Comparison of ENCODE assay signal across 19 cellular contexts in genomic region chr3:31581660-31582059, GRCh38. TPM values are rescaled to one million over a fixed set of nuclear protein-coding genes. Genes with fewer than 3 reads are reported as not detected.
DNase-seq lines count a peak whose midpoint lies in the region; ATAC-seq, FAIRE-seq and TF ChIP-seq lines count a peak whose summit lies in the region.
"Had no signal": no experiment of that assay in that cellular context is flagged by ENCODE, and none has a peak within 500 bp of the region (broad histone marks: within the 10 kb centered on the region; RNA-seq: fewer than 3 reads in every experiment).

No MANE protein-coding gene starts in this region.

- peaks cover 79% of the 10 kb centered on the region for H3K4me1 Mint-ChIP-seq in activated T-cell treated with anti-CD3 and anti-CD28 coated beads, Interleukin-2, amount 50 U/mL, for 24 hours (ENCODE audit: low read depth)
- H3K4me1 Mint-ChIP-seq in activated T-helper 17 cell treated with anti-CD3 and anti-CD28 coated beads, Interleukin-2, amount 50 U/mL, for 72 hours, result peaks cover 44% of the 10 kb centered on the region
- H3K4me1 Mint-ChIP-seq in naive thymus-derived CD4-positive, alpha-beta T cell, result peaks cover 39 to 63% (median 42%) of the 10 kb centered on the region in 7 donors
- H3K4me1 Mint-ChIP-seq in nephron progenitor cell, result no peaks in the 10 kb centered on the region

- no peak for DNase-seq in activated T-cell treated with anti-CD3 and anti-CD28 coated beads, Interleukin-2, amount 50 U/mL, for 24 hours
- no peak for DNase-seq in activated T-cell treated with anti-CD3 and anti-CD28 coated beads for 4 hours
- DNase-seq in H54 (ENCODE audit: insufficient read length, low spot score), result no peak
- no peak for DNase-seq in naive thymus-derived CD4-positive, alpha-beta T cell
- no peak for DNase-seq in nephron progenitor cell
- DNase-seq: activated CD4-positive, alpha-beta T cell treated with anti-CD3 and anti-CD28 coated beads, Interleukin-2, amount 10 ng/mL, durations not matched to agents 24 days and 14 days; activated T-cell treated with anti-CD3 and anti-CD28 coated beads, Interleukin-2, amount 50 U/mL, for 1 hour; amniotic stem cell; cerebellar nuclear complex; COR-L47; GOT3; immature natural killer cell; NCI-H1694 treated with DMSO at 0.1 percent for 48 hours; NCI-H446 treated with DMSO at 0.1 percent for 48 hours had no signal

- H3K27me3 ChIP-seq in naive thymus-derived CD4-positive, alpha-beta T cell (ENCODE audit: control insufficient read depth in 2 of 2, insufficient read depth in 2 of 2, low read length in 2 of 2), result no peaks in the 10 kb centered on the region

- no peak overlapping the region for H3K4me3 ChIP-seq in naive thymus-derived CD4-positive, alpha-beta T cell (ENCODE audit: low read length)

- H3K36me3 ChIP-seq in naive thymus-derived CD4-positive, alpha-beta T cell (ENCODE audit: control insufficient read depth in 2 of 3, insufficient read depth in 3 of 3, low read length in 3 of 3), result peaks cover 0 to 23% (median 17%) of the 10 kb centered on the region in 3 experiments

- CTCF ChIA-PET in naive thymus-derived CD4-positive, alpha-beta T cell (lab: Charles Lee), result interaction anchor here (1.2 kb wide), 1 partner anchor 31 kb away, joined by 5 read pairs; no protein-coding TSS in a partner anchor

- intact Hi-C loops in naive thymus-derived CD4-positive, alpha-beta T cell (cut with micrococcal nuclease), result loop anchor here in 1 of 2 donors (2.0 kb wide), 1 partner anchor 19 kb away; no protein-coding TSS in a partner anchor

- H3K4me1 ChIP-seq in naive thymus-derived CD4-positive, alpha-beta T cell (ENCODE audit: control insufficient read depth in 2 of 2, insufficient read depth in 2 of 2, low read length in 2 of 2), result peaks cover 9 to 17% of the 10 kb centered on the region in 2 donors

- no peaks in the 10 kb centered on the region for H3K27me3 Mint-ChIP-seq in activated T-cell treated with anti-CD3 and anti-CD28 coated beads, Interleukin-2, amount 50 U/mL, for 24 hours
- H3K27me3 Mint-ChIP-seq in activated T-helper 17 cell treated with anti-CD3 and anti-CD28 coated beads, Interleukin-2, amount 50 U/mL, for 72 hours, result no peaks in the 10 kb centered on the region
- H3K27me3 Mint-ChIP-seq in naive thymus-derived CD4-positive, alpha-beta T cell, result no peaks in the 10 kb centered on the region
- no peaks in the 10 kb centered on the region for H3K27me3 Mint-ChIP-seq in nephron progenitor cell (ENCODE audit: low read depth, poor library complexity)
- H3K27me3 Mint-ChIP-seq: activated CD4-positive, alpha-beta T cell treated with anti-CD3 and anti-CD28 coated beads, Interleukin-2, amount 10 ng/mL, durations not matched to agents 24 days and 14 days had no signal

- peak overlapping the region; percentile 20 for H3K27ac Mint-ChIP-seq in activated T-cell treated with anti-CD3 and anti-CD28 coated beads, Interleukin-2, amount 50 U/mL, for 24 hours
- H3K27ac Mint-ChIP-seq in activated T-helper 17 cell treated with anti-CD3 and anti-CD28 coated beads, Interleukin-2, amount 50 U/mL, for 72 hours, result peak overlapping the region; percentile 17
- peak overlapping the region in 5 of 9 donors; percentile 27 to 82 (median 60) for H3K27ac Mint-ChIP-seq in naive thymus-derived CD4-positive, alpha-beta T cell
- H3K27ac Mint-ChIP-seq in nephron progenitor cell, result no peak overlapping the region
- H3K27ac Mint-ChIP-seq: activated CD4-positive, alpha-beta T cell treated with anti-CD3 and anti-CD28 coated beads, Interleukin-2, amount 10 ng/mL, durations not matched to agents 24 days and 14 days; nephron had no signal

- H3K36me3 Mint-ChIP-seq in activated T-cell treated with anti-CD3 and anti-CD28 coated beads, Interleukin-2, amount 50 U/mL, for 24 hours (ENCODE audit: low read depth), result peaks cover 95% of the 10 kb centered on the region
- peaks cover 100% of the 10 kb centered on the region for H3K36me3 Mint-ChIP-seq in activated T-helper 17 cell treated with anti-CD3 and anti-CD28 coated beads, Interleukin-2, amount 50 U/mL, for 72 hours (ENCODE audit: low read depth)
- peaks cover 4 to 85% (median 70%) of the 10 kb centered on the region in 5 donors for H3K36me3 Mint-ChIP-seq in naive thymus-derived CD4-positive, alpha-beta T cell
- H3K36me3 Mint-ChIP-seq in nephron progenitor cell (ENCODE audit: low read depth), result peaks cover 100% of the 10 kb centered on the region

- no peak overlapping the region for H3K27ac ChIP-seq in naive thymus-derived CD4-positive, alpha-beta T cell (ENCODE audit: low read depth, low read length)

- ATAC-seq in activated T-helper 17 cell treated with anti-CD3 and anti-CD28 coated beads, Interleukin-2, amount 50 U/mL, for 72 hours (replicated peaks), result no peak
- ATAC-seq in naive thymus-derived CD4-positive, alpha-beta T cell, result no peak
- ATAC-seq in HG03159 (IDR thresholded peaks at IDR 0.05; ENCODE audit: unreplicated experiment), result no peak
- no peak for ATAC-seq in HG03196 (IDR thresholded peaks at IDR 0.05; ENCODE audit: unreplicated experiment)

- POLR2A ChIA-PET in naive thymus-derived CD4-positive, alpha-beta T cell (lab: Charles Lee), result interaction anchor here (0.7 kb wide), 1 partner anchor 424 kb away, joined by 3 read pairs; no protein-coding TSS in a partner anchor

- TF ChIP-seq POLR2A in H54 (IDR thresholded peaks at IDR 0.05; ENCODE audit: low read depth, low read length), result no peak

- no peaks in the 10 kb centered on the region for H3K9me3 ChIP-seq in naive thymus-derived CD4-positive, alpha-beta T cell (ENCODE audit: control insufficient read depth in 2 of 3, low read length in 3 of 3)

- peaks cover 16% of the 10 kb centered on the region for H3K9me3 Mint-ChIP-seq in activated T-cell treated with anti-CD3 and anti-CD28 coated beads, Interleukin-2, amount 50 U/mL, for 24 hours
- H3K9me3 Mint-ChIP-seq in activated T-helper 17 cell treated with anti-CD3 and anti-CD28 coated beads, Interleukin-2, amount 50 U/mL, for 72 hours, result no peaks in the 10 kb centered on the region
- peaks cover 0 to 13% (median 2%) of the 10 kb centered on the region in 11 donors for H3K9me3 Mint-ChIP-seq in naive thymus-derived CD4-positive, alpha-beta T cell
- peaks cover 58% of the 10 kb centered on the region for H3K9me3 Mint-ChIP-seq in nephron progenitor cell
- H3K9me3 Mint-ChIP-seq: immature natural killer cell had no signal

- peak; percentile 48 for FAIRE-seq in H54 (lab: Jason Lieb, UNC)
- FAIRE-seq: urothelium cell line had no signal

- no peak for TF ChIP-seq CTCF in nephron progenitor cell (IDR thresholded peaks at IDR 0.05)

- H3K4me3 Mint-ChIP-seq in activated T-cell treated with anti-CD3 and anti-CD28 coated beads, Interleukin-2, amount 50 U/mL, for 24 hours, result no peak overlapping the region
- H3K4me3 Mint-ChIP-seq in activated T-helper 17 cell treated with anti-CD3 and anti-CD28 coated beads, Interleukin-2, amount 50 U/mL, for 72 hours, result peak overlapping the region; percentile 22
- peak overlapping the region in 6 of 10 donors; percentile 7 to 57 (median 38) for H3K4me3 Mint-ChIP-seq in naive thymus-derived CD4-positive, alpha-beta T cell
- no peak overlapping the region for H3K4me3 Mint-ChIP-seq in nephron progenitor cell
- H3K4me3 Mint-ChIP-seq: activated CD4-positive, alpha-beta T cell treated with anti-CD3 and anti-CD28 coated beads, Interleukin-2, amount 10 ng/mL, durations not matched to agents 24 days and 14 days; nephron had no signal

RNA-seq across cellular contexts. Expression of gene STT3B, which starts 48.9 kb away (rescaled TPM):
- 100 to 1,000 TPM in 1 of 2 donors, 10 to 100 TPM in 1; 88.9 to 155 TPM for total RNA-seq in activated T-helper 17 cell treated with anti-CD3 and anti-CD28 coated beads, Interleukin-2, amount 50 U/mL, for 72 hours
- total RNA-seq in naive thymus-derived CD4-positive, alpha-beta T cell, result 100 to 1,000 TPM; 115 to 149 (median 131) TPM
- polyA plus RNA-seq in naive thymus-derived CD4-positive, alpha-beta T cell, result 100 to 1,000 TPM; 109 to 140 TPM

Comparison
In these comparisons a context has a peak if more than half of its experiments do, and no peak if none do; other contexts are left out.
1. H3K4me3 Mint-ChIP-seq: peak in activated T-helper 17 cell treated with anti-CD3 and anti-CD28 coated beads, Interleukin-2, amount 50 U/mL, for 72 hours (single experiment) and naive thymus-derived CD4-positive, alpha-beta T cell (6 of 10); none in activated T-cell treated with anti-CD3 and anti-CD28 coated beads, Interleukin-2, amount 50 U/mL, for 24 hours (single experiment) and nephron progenitor cell (single experiment).